In the genomic region with DNA sequence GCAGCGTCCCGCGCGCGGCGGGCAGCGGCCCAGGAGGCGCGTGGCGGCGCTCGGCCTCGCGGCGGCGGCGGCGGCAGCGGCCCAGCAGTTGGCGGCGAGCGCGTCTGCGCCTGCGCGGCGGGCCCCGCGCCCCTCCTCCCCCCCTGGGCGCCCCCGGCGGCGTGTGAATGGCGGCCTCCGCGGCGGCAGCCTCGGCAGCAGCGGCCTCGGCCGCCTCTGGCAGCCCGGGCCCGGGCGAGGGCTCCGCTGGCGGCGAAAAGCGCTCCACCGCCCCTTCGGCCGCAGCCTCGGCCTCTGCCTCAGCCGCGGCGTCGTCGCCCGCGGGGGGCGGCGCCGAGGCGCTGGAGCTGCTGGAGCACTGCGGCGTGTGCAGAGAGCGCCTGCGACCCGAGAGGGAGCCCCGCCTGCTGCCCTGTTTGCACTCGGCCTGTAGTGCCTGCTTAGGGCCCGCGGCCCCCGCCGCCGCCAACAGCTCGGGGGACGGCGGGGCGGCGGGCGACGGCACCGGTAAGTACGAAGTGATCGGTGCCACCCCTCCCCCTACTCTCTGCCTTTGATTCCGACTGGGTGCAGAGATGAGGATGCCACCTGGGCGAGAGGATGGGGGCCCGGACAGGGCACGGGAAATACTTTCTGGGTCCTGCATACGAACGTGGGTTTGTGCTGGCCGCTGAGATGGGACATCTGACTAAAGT, we compare ENCODE assay signal across 8 cellular contexts. TPM values are rescaled to one million over a fixed set of nuclear protein-coding genes. Genes with fewer than 3 reads are reported as not detected.
A peak's percentile ranks its signal among the peaks of the same experiment; 100 is the strongest.
DNase-seq lines count a peak whose midpoint lies in the region; ATAC-seq and TF ChIP-seq lines count a peak whose summit lies in the region.

No MANE protein-coding gene starts in this region.

- H3K27ac ChIP-seq in 22Rv1 (peak overlapping the region; percentile 98), neural cell (ENCODE audit: low read length) (peak overlapping the region; percentile 77)

- DNase-seq in activated B cell treated with CpG ODN at 0.5 μM for 24 hours (no peak), CD1c-positive myeloid dendritic cell (ENCODE audit: extremely low spot score) (no peak), kidney tubule cell (ENCODE audit: low spot score) (no peak)

- POLR2A ChIA-PET in activated B cell treated with CpG ODN at 0.5 μM for 24 hours (lab: Charles Lee), result interaction anchor here (0.5 to 4.1 kb wide), 26 partner anchors 9 to 863 kb away, joined by 3 to 82 read pairs (median 5); a partner anchor contains a TSS

- peaks cover 4% of the 10 kb centered on the region for H3K27me3 ChIP-seq in neural cell (ENCODE audit: insufficient read depth, low read depth, low read length)

- peak overlapping the region; percentile 94 for H3K4me3 Mint-ChIP-seq in activated B cell treated with CpG ODN at 0.5 μM for 24 hours

- H3K9me3 Mint-ChIP-seq in activated B cell treated with CpG ODN at 0.5 μM for 24 hours, result no peaks in the 10 kb centered on the region

- intact Hi-C loops in activated B cell treated with CpG ODN at 0.5 μM for 24 hours (cut with micrococcal nuclease), result loop anchor here (1.0 to 2.0 kb wide), 10 partner anchors 11 to 361 kb away; a partner anchor contains a TSS

- H3K9ac ChIP-seq in neural cell (ENCODE audit: low read length), result peak overlapping the region; percentile 81

- peaks cover 33% of the 10 kb centered on the region for H3K79me2 ChIP-seq in neural cell (replicated peaks; ENCODE audit: insufficient read depth, low read length)

- H3K27me3 Mint-ChIP-seq in activated B cell treated with CpG ODN at 0.5 μM for 24 hours, result peaks cover 10% of the 10 kb centered on the region

- peaks cover 52% of the 10 kb centered on the region for H3K36me3 Mint-ChIP-seq in activated B cell treated with CpG ODN at 0.5 μM for 24 hours (ENCODE audit: low read depth)

- TF ChIP-seq EP300 in neural cell (conservative IDR thresholded peaks at IDR 0.05; ENCODE audit: poor library complexity, severe bottlenecking), result no peak

- no peak for TF ChIP-seq RAD21 in neural cell (conservative IDR thresholded peaks at IDR 0.05)

- peaks cover 27% of the 10 kb centered on the region for H3K4me1 Mint-ChIP-seq in activated B cell treated with CpG ODN at 0.5 μM for 24 hours

- no peaks in the 10 kb centered on the region for H3K9me2 ChIP-seq in neural cell (ENCODE audit: insufficient read depth, low read length)

- TF ChIP-seq CTCF in 22Rv1 (IDR thresholded peaks at IDR 0.05) (no peak), activated B cell treated with CpG ODN at 0.5 μM for 24 hours (IDR thresholded peaks at IDR 0.05) (no peak), neural cell (IDR thresholded peaks at IDR 0.05; ENCODE audit: poor library complexity, severe bottlenecking) (peak; percentile 14)

- H3K27ac Mint-ChIP-seq in activated B cell treated with CpG ODN at 0.5 μM for 24 hours, result peak overlapping the region; percentile 87

- H3F3A ChIP-seq in neural cell (ENCODE audit: insufficient read depth, low read length, poor library complexity, severe bottlenecking), result no peaks in the 10 kb centered on the region

- H3K36me3 ChIP-seq in neural cell (ENCODE audit: insufficient read depth, low read length), result no peaks in the 10 kb centered on the region

- ATAC-seq in GM18909 (IDR thresholded peaks at IDR 0.05; ENCODE audit: poor library complexity, unreplicated experiment) (peak; percentile 60), HG03139 (IDR thresholded peaks at IDR 0.05; ENCODE audit: unreplicated experiment) (peak; percentile 34), activated B cell treated with CpG ODN at 0.5 μM for 24 hours (ENCODE audit: low read depth) (peak; percentile 39), esophagus mucosa (peak; percentile 26)

- H3K4me2 ChIP-seq in neural cell (ENCODE audit: low read length), result peak overlapping the region; percentile 72

- H3K9me3 ChIP-seq in neural cell (ENCODE audit: low read length), result no peaks in the 10 kb centered on the region

- H3K4me3 ChIP-seq in neural cell (ENCODE audit: low read length), result peak overlapping the region; percentile 96

- CTCF ChIA-PET in activated B cell treated with CpG ODN at 0.5 μM for 24 hours (lab: Charles Lee), result interaction anchor here (1.4 kb wide), 1 partner anchor 24 kb away, joined by 17 read pairs; a partner anchor contains a TSS

- H4K20me1 ChIP-seq in neural cell (ENCODE audit: insufficient read depth), result peaks cover 39% of the 10 kb centered on the region

- no peak overlapping the region for H2AFZ ChIP-seq in neural cell (ENCODE audit: low read depth, low read length)

TF ChIP-seq in neural cell, 6 proteins besides CTCF, POLR2A, EP300 and RAD21:
- TF ChIP-seq SMC3 (conservative IDR thresholded peaks at IDR 0.05; ENCODE audit: poor library complexity), result no peak
- no peak for TF ChIP-seq POLR2AphosphoS5 (IDR thresholded peaks at IDR 0.05)
- TF ChIP-seq TAF1 (IDR thresholded peaks at IDR 0.05; ENCODE audit: low read depth), result no peak
- TF ChIP-seq, protein P1, sequence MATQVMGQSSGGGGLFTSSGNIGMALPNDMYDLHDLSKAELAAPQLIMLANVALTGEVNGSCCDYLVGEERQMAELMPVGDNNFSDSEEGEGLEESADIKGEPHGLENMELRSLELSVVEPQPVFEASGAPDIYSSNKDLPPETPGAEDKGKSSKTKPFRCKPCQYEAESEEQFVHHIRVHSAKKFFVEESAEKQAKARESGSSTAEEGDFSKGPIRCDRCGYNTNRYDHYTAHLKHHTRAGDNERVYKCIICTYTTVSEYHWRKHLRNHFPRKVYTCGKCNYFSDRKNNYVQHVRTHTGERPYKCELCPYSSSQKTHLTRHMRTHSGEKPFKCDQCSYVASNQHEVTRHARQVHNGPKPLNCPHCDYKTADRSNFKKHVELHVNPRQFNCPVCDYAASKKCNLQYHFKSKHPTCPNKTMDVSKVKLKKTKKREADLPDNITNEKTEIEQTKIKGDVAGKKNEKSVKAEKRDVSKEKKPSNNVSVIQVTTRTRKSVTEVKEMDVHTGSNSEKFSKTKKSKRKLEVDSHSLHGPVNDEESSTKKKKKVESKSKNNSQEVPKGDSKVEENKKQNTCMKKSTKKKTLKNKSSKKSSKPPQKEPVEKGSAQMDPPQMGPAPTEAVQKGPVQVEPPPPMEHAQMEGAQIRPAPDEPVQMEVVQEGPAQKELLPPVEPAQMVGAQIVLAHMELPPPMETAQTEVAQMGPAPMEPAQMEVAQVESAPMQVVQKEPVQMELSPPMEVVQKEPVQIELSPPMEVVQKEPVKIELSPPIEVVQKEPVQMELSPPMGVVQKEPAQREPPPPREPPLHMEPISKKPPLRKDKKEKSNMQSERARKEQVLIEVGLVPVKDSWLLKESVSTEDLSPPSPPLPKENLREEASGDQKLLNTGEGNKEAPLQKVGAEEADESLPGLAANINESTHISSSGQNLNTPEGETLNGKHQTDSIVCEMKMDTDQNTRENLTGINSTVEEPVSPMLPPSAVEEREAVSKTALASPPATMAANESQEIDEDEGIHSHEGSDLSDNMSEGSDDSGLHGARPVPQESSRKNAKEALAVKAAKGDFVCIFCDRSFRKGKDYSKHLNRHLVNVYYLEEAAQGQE (IDR thresholded peaks at IDR 0.05; ENCODE audit: borderline replicate concordance), result no peak
- no peak for TF ChIP-seq MXI1 (conservative IDR thresholded peaks at IDR 0.05; ENCODE audit: poor library complexity, severe bottlenecking)
- TF ChIP-seq EZH2 (IDR thresholded peaks at IDR 0.05; ENCODE audit: borderline replicate concordance, insufficient read depth, low read length, poor library complexity, severe bottlenecking), result no peak

RNA-seq across cellular contexts. Expression of a gene that starts 0.9 kb away (rescaled TPM):
- 380 and 407 TPM in 2 replicates for total RNA-seq in activated B cell treated with CpG ODN at 0.5 μM for 24 hours
- 204 TPM for total RNA-seq in esophagus mucosa
- 227 and 256 TPM in 2 replicates for polyA plus RNA-seq in neural cell
- polyA minus RNA-seq in neural cell, result 305 and 312 TPM in 2 replicates

RNA-seq across cellular contexts. Expression of a gene that starts 10.2 kb away (rescaled TPM):
- total RNA-seq in activated B cell treated with CpG ODN at 0.5 μM for 24 hours, result 95.6 and 96.3 TPM in 2 replicates
- total RNA-seq in esophagus mucosa, result 98.8 TPM
- polyA plus RNA-seq in neural cell, result 176 and 189 TPM in 2 replicates
- 69.9 and 71.0 TPM in 2 replicates for polyA minus RNA-seq in neural cell

RNA-seq across cellular contexts. Expression of a gene that starts 13.7 kb away (rescaled TPM):
- total RNA-seq in activated B cell treated with CpG ODN at 0.5 μM for 24 hours (55.1 and 66.7 TPM in 2 replicates), esophagus mucosa (52.8 TPM)
- 138 and 151 TPM in 2 replicates for polyA plus RNA-seq in neural cell
- polyA minus RNA-seq in neural cell, result 77.9 and 82.3 TPM in 2 replicates

RNA-seq across cellular contexts. Expression of a gene that starts 25.1 kb away (rescaled TPM):
- 18.0 and 20.2 TPM in 2 replicates for total RNA-seq in activated B cell treated with CpG ODN at 0.5 μM for 24 hours
- total RNA-seq in esophagus mucosa, result 8.0 TPM
- 5.5 and 6.8 TPM in 2 replicates for polyA plus RNA-seq in neural cell
- 7.8 and 10.0 TPM in 2 replicates for polyA minus RNA-seq in neural cell

RNA-seq across cellular contexts. Expression of a gene that starts 28.4 kb away (rescaled TPM):
- total RNA-seq in activated B cell treated with CpG ODN at 0.5 μM for 24 hours (41.9 and 54.5 TPM in 2 replicates), esophagus mucosa (9.4 TPM)
- polyA plus RNA-seq in neural cell, result 74.6 and 80.8 TPM in 2 replicates
- 36.1 and 40.2 TPM in 2 replicates for polyA minus RNA-seq in neural cell
